ENCODE assay signal across 8 cellular contexts in genomic region chr6:33549896-33550295, GRCh38.
"Had no signal": no experiment of that assay in that cellular context is flagged by ENCODE, and none has a peak within 500 bp of the region (broad histone marks: within the 10 kb centered on the region; RNA-seq: fewer than 3 reads in every experiment).

No MANE protein-coding gene starts in this region.

- H3K4me3 ChIP-seq: GM23338, K562 had no signal

- ATAC-seq: GM23338, K562 had no signal

- H3K4me3 Mint-ChIP-seq: GM23338, H9 had no signal

- H2AFZ ChIP-seq: GM23338 had no signal

- H3K27ac Mint-ChIP-seq: GM23338 had no signal

- DNase-seq: H9, HCEC 1CT, IMR-90 had no signal

- FAIRE-seq: H1, H54, HTR-8/SVneo, K562 had no signal

- H3K9me3 Mint-ChIP-seq: GM23338, H9 had no signal

- H3K4me2 ChIP-seq: GM23338 had no signal
